Comparison of ENCODE assay signal across 10 cellular contexts in genomic region chr13:80040219-80040976, GRCh38.
DNase-seq lines count a peak whose midpoint lies in the region; ATAC-seq, FAIRE-seq and TF ChIP-seq lines count a peak whose summit lies in the region.
"Had no signal": no experiment of that assay in that cellular context is flagged by ENCODE, and none has a peak within 500 bp of the region (broad histone marks: within the 10 kb centered on the region; RNA-seq: fewer than 3 reads in every experiment).

No MANE protein-coding gene starts in this region.

- H3K27me3 ChIP-seq in pancreas (no peaks in the 10 kb centered on the region), H7 (ENCODE audit: control insufficient read depth, insufficient read depth, low read length) (no peaks in the 10 kb centered on the region)

- WGBS in pancreas, 2 donors = 68 to 71% methylated on average over 4 of the region's 4 CpGs

- no peaks in the 10 kb centered on the region for H3K4me1 ChIP-seq in pancreas

- H3K9me3 ChIP-seq in pancreas = no peaks in the 10 kb centered on the region

- H3K4me3 ChIP-seq in pancreas (no peak overlapping the region), H7 (ENCODE audit: insufficient read depth, low read depth, low read length) (no peak overlapping the region)

- FAIRE-seq in pancreas (lab: Jason Lieb, UNC) = no peak

- TF ChIP-seq CTCF in pancreas (IDR thresholded peaks at IDR 0.05) = no peak

- peak in 3 of 4 donors; percentile 38 to 67 (median 44) for ATAC-seq in pancreas

- peak; percentile 90 for DNase-seq in Daoy (ENCODE audit: low read depth)
- peak; percentile 94 for DNase-seq in fibroblast of gingiva (ENCODE audit: low read depth)
- no peak for DNase-seq in pancreas
- DNase-seq in H7 = no peak
- DNase-seq in NCI-H69 (lab: John Stamatoyannopoulos, UW) = no peak
- no peak for DNase-seq in DMS114 treated with DMSO at 0.1 percent for 48 hours (lab: John Stamatoyannopoulos, UW; ENCODE audit: unreplicated experiment)
- no peak for DNase-seq in NCI-H2107 (lab: John Stamatoyannopoulos, UW)
- DNase-seq: activated T-cell treated with anti-CD3 and anti-CD28 coated beads, Interleukin-2, amount 50 U/mL, for 48 hours; NCI-H187 treated with DMSO at 0.1 percent for 48 hours had no signal

- no peaks in the 10 kb centered on the region for H3K36me3 ChIP-seq in pancreas
- no peaks in the 10 kb centered on the region for H3K36me3 ChIP-seq in H7 (replicated peaks; ENCODE audit: control insufficient read depth, insufficient read depth, low read length)

- no peak overlapping the region for H3K27ac ChIP-seq in pancreas

- intact Hi-C loops in pancreas (cut with DNase I) = no loop called here

TF ChIP-seq in PFSK-1, 5 proteins besides CTCF, POLR2A, EP300 and RAD21:
- TF ChIP-seq TAF1 (IDR thresholded peaks at IDR 0.05; ENCODE audit: borderline replicate concordance, insufficient read depth, low read length) (0 out of 2 replicates have a peak, but pooled peaks have one; percentile 39), SIN3A (IDR thresholded peaks at IDR 0.05; ENCODE audit: borderline replicate concordance, insufficient read depth, low read length) (0 out of 2 replicates have a peak, but pooled peaks have one; percentile 71), REST (IDR thresholded peaks at IDR 0.05; ENCODE audit: insufficient read depth in 1 of 2, low read depth in 2 of 2, low read length in 2 of 2) (peak in 1 of 2 experiments; percentile 67; a peak in 2 of 4 replicates), POLR2AphosphoS5 (IDR thresholded peaks at IDR 0.05; ENCODE audit: low read depth, low read length) (peak; percentile 58; the same call in 1 of the 2 replicates), FOXP2 (optimal IDR thresholded peaks at IDR 0.05; ENCODE audit: borderline replicate concordance, extremely low read depth, extremely low read length, insufficient read depth) (no peak)

Comparison
In these comparisons a context has a peak if more than half of its experiments do, and no peak if none do; other contexts are left out.
1. DNase-seq: peak in Daoy (single experiment) and fibroblast of gingiva (single experiment); none in pancreas (0 of 6), H7 (single experiment), NCI-H69 (single experiment), DMS114 treated with DMSO at 0.1 percent for 48 hours (single experiment) and NCI-H2107 (single experiment).